In the genomic region with DNA sequence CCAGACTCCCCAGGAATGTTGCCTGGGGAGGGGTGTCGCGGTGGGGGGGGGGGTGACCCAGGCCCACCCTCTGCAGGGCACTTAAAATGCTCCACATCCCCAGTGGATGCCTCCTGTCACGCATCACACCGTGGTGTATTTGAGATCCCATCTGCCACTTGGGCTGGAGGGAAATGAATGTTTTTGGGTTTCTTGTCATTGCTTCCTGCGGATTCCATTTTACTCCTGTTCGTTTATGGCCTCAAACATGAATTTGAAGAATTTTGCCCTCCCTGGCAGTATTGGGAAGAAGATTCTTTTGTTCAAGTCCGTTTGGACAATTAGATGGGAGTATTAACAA, we compare ENCODE assay signal across 1 cellular context.
TF ChIP-seq lines count a peak whose summit lies in the region.

No MANE protein-coding gene starts in this region.

TF ChIP-seq in HepG2, 621 proteins besides CTCF, POLR2A, EP300 and RAD21:
- no peak for TF ChIP-seq ZNF891 (CRISPR knock-in tag; IDR thresholded peaks at IDR 0.05)
